In genomic region chr10:69472142-69472541, GRCh38 we compare ENCODE assay signal across 15 cellular contexts. TPM values are rescaled to one million over a fixed set of nuclear protein-coding genes. Genes with fewer than 3 reads are reported as not detected.
DNase-seq lines count a peak whose midpoint lies in the region; ATAC-seq and TF ChIP-seq lines count a peak whose summit lies in the region.
"Had no signal": no experiment of that assay in that cellular context is flagged by ENCODE, and none has a peak within 500 bp of the region (broad histone marks: within the 10 kb centered on the region; RNA-seq: fewer than 3 reads in every experiment).

No MANE protein-coding gene starts in this region.

- no peaks in the 10 kb centered on the region for H3K9me3 ChIP-seq in BLaER1 treated with 17β-estradiol and CSF1 and Interleukin-3, amounts not matched to agents 10 nM and 100 nM (replicated peaks in 1 of 11)
- H3K9me3 ChIP-seq in esophagus muscularis mucosa (no peaks in the 10 kb centered on the region), osteoblast (ENCODE audit: low read depth, low read length) (no peaks in the 10 kb centered on the region), subcutaneous abdominal adipose tissue (ENCODE audit: control insufficient read depth in 5 of 5, low read length in 5 of 5) (no peaks in the 10 kb centered on the region)

- 0 out of 22 replicates have a peak, but pooled peaks cover 0 to 3% (median 0%) of the 10 kb centered on the region in 11 experiments for H3K36me3 ChIP-seq in BLaER1 treated with 17β-estradiol and CSF1 and Interleukin-3, amounts not matched to agents 10 nM and 100 nM
- H3K36me3 ChIP-seq in esophagus muscularis mucosa (no peaks in the 10 kb centered on the region), osteoblast (ENCODE audit: insufficient read depth, low read length) (no peaks in the 10 kb centered on the region), subcutaneous abdominal adipose tissue (ENCODE audit: control insufficient read depth in 5 of 5, insufficient read depth in 5 of 5, low read length in 5 of 5) (no peaks in the 10 kb centered on the region)

- ATAC-seq in GM18867 (IDR thresholded peaks at IDR 0.05; ENCODE audit: unreplicated experiment) = no peak
- ATAC-seq: HCT116 had no signal

- H3K4me2 ChIP-seq in BLaER1 treated with 17β-estradiol and CSF1 and Interleukin-3, amounts not matched to agents 10 nM and 100 nM = peak overlapping the region; percentile 63 to 89 (median 83)
- no peak overlapping the region for H3K4me2 ChIP-seq in osteoblast (ENCODE audit: insufficient read depth, low read length)

- intact Hi-C loops in esophagus muscularis mucosa (cut with DNase I) = no loop called here

- TF ChIP-seq POLR2A in esophagus muscularis mucosa (IDR thresholded peaks at IDR 0.05; ENCODE audit: low read depth) = no peak

- peak overlapping the region; percentile 1 to 65 (median 54); a peak in 20 of 22 replicates for H3K27ac ChIP-seq in BLaER1 treated with 17β-estradiol and CSF1 and Interleukin-3, amounts not matched to agents 10 nM and 100 nM
- peak overlapping the region; percentile 85 to 92 (median 90) for H3K27ac ChIP-seq in esophagus muscularis mucosa (replicated peaks in 1 of 4)
- no peak overlapping the region for H3K27ac ChIP-seq in osteoblast (ENCODE audit: low read depth, low read length)
- peak overlapping the region; percentile 98 for H3K27ac ChIP-seq in subcutaneous abdominal adipose tissue (ENCODE audit: low read depth, low read length)
- H3K27ac ChIP-seq in caudate nucleus (ENCODE audit: low read depth, low read length) = no peak overlapping the region

- 91% methylated on average over 4 of the region's 4 CpGs for WGBS in esophagus muscularis mucosa

- 0 out of 20 replicates have a peak overlapping the region, but pooled peaks of 2 of the 10 experiments have one; percentile 10 to 12 for H3K4me3 ChIP-seq in BLaER1 treated with 17β-estradiol and CSF1 and Interleukin-3, amounts not matched to agents 10 nM and 100 nM
- H3K4me3 ChIP-seq in esophagus muscularis mucosa (no peak overlapping the region), osteoblast (ENCODE audit: insufficient read depth, low read length) (no peak overlapping the region), subcutaneous abdominal adipose tissue (ENCODE audit: low read depth in 1 of 5, low read length in 5 of 5) (no peak overlapping the region)

- no peak for TF ChIP-seq CTCF in esophagus muscularis mucosa (IDR thresholded peaks at IDR 0.05)
- no peak for TF ChIP-seq CTCF in osteoblast (IDR thresholded peaks at IDR 0.05; ENCODE audit: extremely low read depth, low read depth, low read length)

- H3K9ac ChIP-seq in BLaER1 treated with 17β-estradiol and CSF1 and Interleukin-3, amounts not matched to agents 10 nM and 100 nM = peak overlapping the region in 6 of 11 experiments; percentile 11 to 53 (median 32); a peak in 8 of 22 replicates
- H3K9ac ChIP-seq in subcutaneous abdominal adipose tissue (ENCODE audit: low read length in 5 of 5) = peak overlapping the region in 1 of 5 donors; percentile 6

- H3K27me3 ChIP-seq in BLaER1 treated with 17β-estradiol and CSF1 and Interleukin-3, amounts not matched to agents 10 nM and 100 nM = no peaks in the 10 kb centered on the region
- no peaks in the 10 kb centered on the region for H3K27me3 ChIP-seq in esophagus muscularis mucosa
- H3K27me3 ChIP-seq in osteoblast (ENCODE audit: insufficient read depth, low read length) = peaks cover 10% of the 10 kb centered on the region
- H3K27me3 ChIP-seq in subcutaneous abdominal adipose tissue (ENCODE audit: control insufficient read depth in 5 of 5, insufficient read depth in 4 of 5, low read length in 5 of 5) = no peaks in the 10 kb centered on the region

- H4K20me1 ChIP-seq in BLaER1 treated with 17β-estradiol and CSF1 and Interleukin-3, amounts not matched to agents 10 nM and 100 nM = no peaks in the 10 kb centered on the region
- no peaks in the 10 kb centered on the region for H4K20me1 ChIP-seq in osteoblast (ENCODE audit: insufficient read depth, low read length)

- H3K79me2 ChIP-seq in osteoblast (ENCODE audit: insufficient read depth, low read length) = no peaks in the 10 kb centered on the region

- H3K4me1 ChIP-seq in BLaER1 treated with 17β-estradiol and CSF1 and Interleukin-3, amounts not matched to agents 10 nM and 100 nM = peaks cover 31 to 99% (median 87%) of the 10 kb centered on the region in 10 experiments
- H3K4me1 ChIP-seq in esophagus muscularis mucosa (peaks cover 65 to 98% (median 91%) of the 10 kb centered on the region in 4 donors), osteoblast (ENCODE audit: insufficient read depth, low read length) (peaks cover 29% of the 10 kb centered on the region), subcutaneous abdominal adipose tissue (ENCODE audit: control insufficient read depth in 5 of 5, insufficient read depth in 5 of 5, low read length in 5 of 5) (peaks cover 37 to 98% (median 96%) of the 10 kb centered on the region in 5 donors)

- peak overlapping the region; percentile 34 for H2AFZ ChIP-seq in osteoblast (ENCODE audit: low read length)

- DNase-seq in esophagus muscularis mucosa (ENCODE audit: extremely low spot score) = no peak
- DNase-seq in osteoblast (ENCODE audit: insufficient read length, low spot score, missing footprints) = no peak
- DNase-seq in caudate nucleus (lab: John Stamatoyannopoulos, UW) = no peak
- DNase-seq in NCI-H1105 treated with DMSO at 0.1 percent for 48 hours (lab: John Stamatoyannopoulos, UW) = no peak
- DNase-seq in globus pallidus (ENCODE audit: low spot score) = no peak
- DNase-seq: CD4-positive, alpha-beta memory T cell; DND-41; NCI-H82; SIG-M5 had no signal

- no peak for TF ChIP-seq EP300 in esophagus muscularis mucosa (IDR thresholded peaks at IDR 0.05)

RNA-seq across cellular contexts. Expression of gene TSPAN15, which starts 20.9 kb away (rescaled TPM):
- 10 to 100 TPM; 40.3 to 59.4 (median 53.5) TPM for total RNA-seq in esophagus muscularis mucosa
- total RNA-seq in osteoblast = 0.59 and 0.72 TPM in 2 replicates

RNA-seq across cellular contexts. Expression of gene TACR2, which starts 55.4 kb away (rescaled TPM):
- total RNA-seq in esophagus muscularis mucosa (10 to 100 TPM; 51.4 to 72.6 (median 68.1) TPM), osteoblast (0.29 and 0.36 TPM in 2 replicates)
- total RNA-seq: HT1080, NCI-H460 had no signal

Comparison
In these comparisons a context has a peak if more than half of its experiments do, and no peak if none do; other contexts are left out.
1. H3K27ac ChIP-seq: peak in BLaER1 treated with 17β-estradiol and CSF1 and Interleukin-3, amounts not matched to agents 10 nM and 100 nM (11 of 11), esophagus muscularis mucosa (4 of 4) and subcutaneous abdominal adipose tissue (single experiment); none in osteoblast (single experiment) and caudate nucleus (single experiment).
2. RNA of gene TSPAN15, which starts 20.9 kb away (total RNA-seq): 40.3 to 59.4 TPM in esophagus muscularis mucosa; 0.59 to 0.72 TPM in osteoblast; every median in the first group is over 10 times any median in the second.
3. RNA of gene TACR2, which starts 55.4 kb away (total RNA-seq): 51.4 to 72.6 TPM in esophagus muscularis mucosa; 0.29 to 0.36 TPM in osteoblast; every median in the first group is over 10 times any median in the second.